In the genomic region with DNA sequence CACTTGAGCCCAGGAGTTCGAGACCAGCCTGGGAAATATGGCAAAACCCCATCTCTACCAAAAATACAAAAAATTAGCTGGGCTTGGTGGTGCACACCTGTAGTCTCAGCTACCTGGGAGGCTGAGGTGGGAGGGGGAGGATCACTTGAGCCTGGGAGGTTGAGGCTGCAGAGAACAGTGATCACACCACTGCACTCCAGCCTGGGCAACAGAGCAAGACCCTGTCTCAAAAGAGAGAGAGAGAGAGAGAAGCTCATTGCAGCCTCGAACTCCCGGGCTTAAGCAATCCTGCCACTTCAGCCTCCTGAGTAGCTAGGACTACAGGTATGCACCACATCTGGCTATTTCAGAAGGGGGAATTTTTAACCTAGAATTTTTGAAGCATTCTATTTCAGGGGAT, we compare ENCODE assay signal across 1 cellular context.
TF ChIP-seq lines count a peak whose summit lies in the region.

No MANE protein-coding gene starts in this region.

TF ChIP-seq in HepG2, 621 proteins besides CTCF, POLR2A, EP300 and RAD21:
- peak; percentile 76 for TF ChIP-seq ZNF121 (CRISPR knock-in tag; IDR thresholded peaks at IDR 0.05)
TF ChIP-seq in HepG2: peak in this region for 1; not testable (repeated sequence) for 620.
